Comparison of ENCODE assay signal across 19 cellular contexts in the genomic region with DNA sequence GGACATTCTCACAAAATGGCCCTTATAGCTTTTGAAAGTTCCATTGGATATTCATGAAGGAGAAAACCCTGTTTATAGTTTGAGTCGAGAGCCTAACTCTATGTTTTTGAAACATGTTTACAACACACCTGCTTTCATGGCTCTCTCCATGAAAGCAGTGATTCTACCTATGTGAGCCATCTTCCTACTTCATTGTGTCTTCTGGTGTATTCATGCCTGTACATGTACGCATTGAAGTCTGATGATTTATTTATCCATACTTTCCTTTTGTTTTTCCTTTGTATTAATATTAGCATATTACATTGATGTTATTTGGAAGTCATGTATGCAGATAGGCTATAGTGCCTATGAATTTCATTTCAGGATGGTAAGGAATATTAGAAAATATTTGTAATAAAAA.
A peak's percentile ranks its signal among the peaks of the same experiment; 100 is the strongest.
DNase-seq lines count a peak whose midpoint lies in the region; TF ChIP-seq lines count a peak whose summit lies in the region.
"Had no signal": no experiment of that assay in that cellular context is flagged by ENCODE, and none has a peak within 500 bp of the region (broad histone marks: within the 10 kb centered on the region; RNA-seq: fewer than 3 reads in every experiment).

No MANE protein-coding gene starts in this region.

- no peak overlapping the region for H3K4me3 ChIP-seq in WERI-Rb-1 (ENCODE audit: low read depth, low read length)
- H3K4me3 ChIP-seq in epithelial cell of esophagus (ENCODE audit: low read length), result no peak overlapping the region
- H3K4me3 ChIP-seq: BLaER1, HAP-1 had no signal

- POLR2A ChIA-PET in GM10248 (lab: Yijun Ruan, JAX), result no interaction called here

- DNase-seq in NCI-H2171 treated with DMSO at 0.1 percent for 48 hours (lab: John Stamatoyannopoulos, UW), result peak; percentile 55
- no peak for DNase-seq in NCI-H2171 (lab: John Stamatoyannopoulos, UW)
- DNase-seq in WERI-Rb-1, result no peak
- peak; percentile 59 for DNase-seq in epithelial cell of esophagus (ENCODE audit: low read depth)
- no peak for DNase-seq in T1000 (lab: John Stamatoyannopoulos, UW)
- no peak for DNase-seq in OCI-M1 (lab: John Stamatoyannopoulos, UW)
- no peak for DNase-seq in GM10248 (ENCODE audit: extremely low spot score)
- DNase-seq: Caco-2; CD4-positive, CD25-positive, alpha-beta regulatory T cell; CD8-positive, alpha-beta T cell; DMS79; EL; GDM1; GOT3; HFFc6 had no signal

- TF ChIP-seq CTCF in WERI-Rb-1 (IDR thresholded peaks at IDR 0.05; ENCODE audit: low read depth, low read length) (no peak), epithelial cell of esophagus (IDR thresholded peaks at IDR 0.05; ENCODE audit: insufficient read depth, low read depth, low read length, missing control alignments) (no peak), GM10248 (IDR thresholded peaks at IDR 0.05; ENCODE audit: control extremely low read depth, extremely low read depth, low read depth, missing control alignments) (no peak)

- no peaks in the 10 kb centered on the region for H3K36me3 ChIP-seq in WERI-Rb-1
- H3K36me3 ChIP-seq: BLaER1, HAP-1 had no signal

- CTCF ChIA-PET in GM10248 (lab: Yijun Ruan, JAX), result interaction anchor here (1.3 kb wide), 1 partner anchor 12 kb away, joined by 3 read pairs; no protein-coding TSS in a partner anchor

- no peaks in the 10 kb centered on the region for H3K9me3 ChIP-seq in WERI-Rb-1 (ENCODE audit: severe bottlenecking)
- H3K9me3 ChIP-seq: BLaER1, Caco-2, HAP-1 had no signal

- H3K27me3 ChIP-seq in WERI-Rb-1 (ENCODE audit: insufficient read depth, low read depth, severe bottlenecking), result no peaks in the 10 kb centered on the region
- H3K27me3 ChIP-seq: BLaER1 had no signal

- peak overlapping the region; percentile 82 for H3K27ac ChIP-seq in WERI-Rb-1
- H3K27ac ChIP-seq: 22Rv1, BLaER1, C4-2B had no signal

Comparison
In these comparisons a context has a peak if more than half of its experiments do, and no peak if none do; other contexts are left out.
1. DNase-seq: peak in NCI-H2171 treated with DMSO at 0.1 percent for 48 hours (single experiment) and epithelial cell of esophagus (single experiment); none in NCI-H2171 (single experiment), WERI-Rb-1 (single experiment), T1000 (single experiment), OCI-M1 (single experiment) and GM10248 (single experiment).